In the genomic region with DNA sequence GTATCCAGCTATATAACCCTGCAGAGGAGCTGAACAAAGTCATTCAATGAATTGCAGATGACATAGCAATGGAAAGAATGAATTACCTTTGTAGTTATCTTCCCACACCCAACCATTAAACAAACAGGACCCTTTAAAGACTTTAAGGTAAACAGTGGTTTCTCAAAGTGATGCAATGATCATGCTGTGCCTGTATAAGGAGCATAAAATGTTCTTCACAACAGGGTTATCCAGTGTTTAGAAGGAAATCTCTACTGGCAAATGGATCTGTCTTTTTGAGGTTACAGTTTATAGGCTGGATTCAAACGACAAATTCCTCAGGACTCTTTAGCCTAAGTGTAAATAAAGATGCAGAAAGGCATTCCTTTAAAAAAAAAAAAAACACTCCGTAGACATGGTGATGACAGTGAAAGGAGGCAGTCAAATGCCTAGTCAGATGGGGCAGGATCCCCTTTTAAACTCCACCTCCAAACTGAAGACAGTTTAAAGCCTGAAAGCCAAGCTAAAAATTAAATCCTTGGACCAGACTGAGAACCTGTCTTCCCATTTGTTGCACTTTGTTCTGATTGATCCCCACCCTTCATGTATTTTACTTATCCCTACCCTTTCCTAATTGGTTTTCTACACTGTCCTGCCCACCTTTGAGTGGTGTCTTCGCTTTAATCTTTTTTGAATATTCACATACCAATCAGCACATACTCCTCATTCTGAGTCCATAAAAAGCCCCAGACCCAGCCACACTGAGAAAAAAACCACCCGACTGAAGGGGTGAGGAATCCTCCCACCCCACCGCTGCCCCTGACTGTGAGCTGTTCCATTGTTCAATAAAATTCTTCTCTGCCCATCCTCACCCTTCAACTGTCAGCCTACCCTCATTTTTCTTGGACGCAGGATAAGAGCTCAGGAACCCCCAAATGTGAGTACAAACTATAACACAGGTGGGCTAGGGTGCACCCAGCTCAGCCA, we compare ENCODE assay signal across 27 cellular contexts.
DNase-seq lines count a peak whose midpoint lies in the region; ATAC-seq and TF ChIP-seq lines count a peak whose summit lies in the region.
"Had no signal": no experiment of that assay in that cellular context is flagged by ENCODE, and none has a peak within 500 bp of the region (broad histone marks: within the 10 kb centered on the region; RNA-seq: fewer than 3 reads in every experiment).

No MANE protein-coding gene starts in this region.

- no peak overlapping the region for H3K4me3 ChIP-seq in HEK293 (ENCODE audit: low read depth, low read length)
- H3K4me3 ChIP-seq in mucosa of descending colon = no peak overlapping the region
- H3K4me3 ChIP-seq: GM12878, GM23248, heart right ventricle, PC-9, thoracic aorta had no signal

- intact Hi-C loops in mucosa of descending colon (cut with DNase I, micrococcal nuclease) = no loop called here

- TF ChIP-seq CTCF in HEK293 (tag by site-specific recombination; IDR thresholded peaks at IDR 0.05) = no peak
- TF ChIP-seq CTCF in mucosa of descending colon (IDR thresholded peaks at IDR 0.05) = no peak

- POLR2A ChIA-PET in HEK293 (lab: Yijun Ruan, JAX) = interaction anchor here (0.7 kb wide), 3 partner anchors 12 to 167 kb away, joined by 3 to 4 read pairs (median 4); no protein-coding TSS in a partner anchor

- peaks cover 2% of the 10 kb centered on the region; the same call in 1 of the 2 replicates for H3K4me1 ChIP-seq in HEK293 (ENCODE audit: control insufficient read depth, insufficient read depth, low read length)
- H3K4me1 ChIP-seq in mucosa of descending colon (ENCODE audit: low read depth) = peaks cover 4% of the 10 kb centered on the region
- H3K4me1 ChIP-seq: foreskin keratinocyte had no signal

- H3K9me3 ChIP-seq in HEK293 (ENCODE audit: control insufficient read depth, insufficient read depth, low read depth, low read length) = no peaks in the 10 kb centered on the region
- no peaks in the 10 kb centered on the region for H3K9me3 ChIP-seq in mucosa of descending colon
- H3K9me3 ChIP-seq: heart right ventricle, thoracic aorta had no signal

- DNase-seq in NCI-H748 treated with DMSO at 0.1 percent for 48 hours (lab: John Stamatoyannopoulos, UW) (peak; percentile 14), fibroblast of peridontal ligament (ENCODE audit: extremely low read depth) (peak; percentile 7), mucosa of descending colon (no peak), SIG-M5 (lab: John Stamatoyannopoulos, UW) (no peak), NOMO-1 (lab: John Stamatoyannopoulos, UW; ENCODE audit: unreplicated experiment in 2 of 2) (no peak), midbrain (lab: John Stamatoyannopoulos, UW) (no peak)
- no peak for DNase-seq in stimulated activated CD4-positive, alpha-beta T cell treated with anti-CD3 and anti-CD28 coated beads, Interleukin-4, amount 100 ng/mL, for 4 hours
- DNase-seq: activated CD4-positive, alpha-beta T cell treated with anti-CD3 and anti-CD28 coated beads, Interleukin-2, amount 10 ng/mL, durations not matched to agents 7 days and 5 days; activated naive CD4-positive, alpha-beta T cell; activated T-cell treated with anti-CD3 and anti-CD28 coated beads, Interleukin-2, amount 50 U/mL, for 48 hours; effector CD8-positive, alpha-beta T cell; erythroblast; foreskin keratinocyte; GM23248; heart right ventricle; immature natural killer cell; MV-4-11; naive thymus-derived CD8-positive, alpha-beta T cell; NCI-H1694; NCI-H2171; NCI-H510A; PC-9; SHP77 had no signal

- ATAC-seq in mucosa of descending colon = peak; percentile 78
- ATAC-seq: foreskin keratinocyte; GM12878; heart right ventricle; left lobe of liver; naive thymus-derived CD8-positive, alpha-beta T cell had no signal

- CTCF ChIA-PET in HEK293 (lab: Yijun Ruan, JAX) = interaction anchor here (0.6 kb wide), 1 partner anchor 15 kb away, joined by 4 read pairs; no protein-coding TSS in a partner anchor

- H3K36me3 ChIP-seq in HEK293 (ENCODE audit: control insufficient read depth in 2 of 2, insufficient read depth in 1 of 2, low read length in 2 of 2) (no peaks in the 10 kb centered on the region), mucosa of descending colon (ENCODE audit: low read depth) (no peaks in the 10 kb centered on the region)
- H3K36me3 ChIP-seq: heart right ventricle, thoracic aorta had no signal

- H3K27ac ChIP-seq in HEK293 (ENCODE audit: extremely low read depth, low read depth, low read length) = no peak overlapping the region
- H3K27ac ChIP-seq: foreskin keratinocyte, GM23248, heart right ventricle, PC-9, thoracic aorta had no signal

TF ChIP-seq in HEK293, 187 proteins besides CTCF, POLR2A, EP300 and RAD21:
- TF ChIP-seq GFI1B (tag by site-specific recombination; IDR thresholded peaks at IDR 0.05) = no peak
- 0 out of 2 replicates have a peak, but pooled peaks have one; percentile 19 for TF ChIP-seq KLF1 (tag by site-specific recombination; IDR thresholded peaks at IDR 0.05)
- TF ChIP-seq ZNF621 (tag by site-specific recombination; IDR thresholded peaks at IDR 0.05) = no peak

Comparison
In these comparisons a context has a peak if more than half of its experiments do, and no peak if none do; other contexts are left out.
1. DNase-seq: peak in NCI-H748 treated with DMSO at 0.1 percent for 48 hours (single experiment) and fibroblast of peridontal ligament (single experiment); none in mucosa of descending colon (0 of 3), SIG-M5 (single experiment), NOMO-1 (0 of 2), stimulated activated CD4-positive, alpha-beta T cell treated with anti-CD3 and anti-CD28 coated beads, Interleukin-4, amount 100 ng/mL, for 4 hours (0 of 2) and midbrain (single experiment).